In genomic region chr5:61701877-61702602, GRCh38 we compare ENCODE assay signal across 13 cellular contexts.
A peak's percentile ranks its signal among the peaks of the same experiment; 100 is the strongest.
DNase-seq lines count a peak whose midpoint lies in the region; ATAC-seq and TF ChIP-seq lines count a peak whose summit lies in the region.
"Had no signal": no experiment of that assay in that cellular context is flagged by ENCODE, and none has a peak within 500 bp of the region (broad histone marks: within the 10 kb centered on the region; RNA-seq: fewer than 3 reads in every experiment).

No MANE protein-coding gene starts in this region.

- no peak overlapping the region for H3K4me3 ChIP-seq in esophagus muscularis mucosa

- DNase-seq in esophagus muscularis mucosa (ENCODE audit: extremely low spot score): peak; percentile 64
- DNase-seq in endothelial cell (ENCODE audit: low spot score): no peak
- no peak for DNase-seq in glomerular visceral epithelial cell (ENCODE audit: extremely low spot score)
- DNase-seq in activated effector memory CD4-positive, alpha-beta T cell treated with anti-CD3 and anti-CD28 coated beads, Interleukin-2, amount 50 U/mL, for 16 hours: no peak
- no peak for DNase-seq in dedifferentiated amniotic fluid mesenchymal stem cell (ENCODE audit: extremely low spot score)
- DNase-seq: activated T-cell treated with anti-CD3 and anti-CD28 coated beads, Interleukin-2, amount 50 U/mL, for 4 hours; cortex of kidney; IMR-90; naive thymus-derived CD8-positive, alpha-beta T cell had no signal

- no peak for TF ChIP-seq EP300 in esophagus muscularis mucosa (IDR thresholded peaks at IDR 0.05)

- H3K27me3 Mint-ChIP-seq in endothelial cell (ENCODE audit: unreplicated experiment): peaks cover 2% of the 10 kb centered on the region

- 79% methylated on average over 4 of the region's 4 CpGs for WGBS in esophagus muscularis mucosa

- intact Hi-C loops in esophagus muscularis mucosa (cut with DNase I): no loop called here

- no peak for TF ChIP-seq CTCF in esophagus muscularis mucosa (IDR thresholded peaks at IDR 0.05)
- no peak for TF ChIP-seq CTCF in endothelial cell (IDR thresholded peaks at IDR 0.05; ENCODE audit: unreplicated experiment)

- no peak overlapping the region for H3K27ac ChIP-seq in esophagus muscularis mucosa (replicated peaks in 1 of 4)
- H3K27ac ChIP-seq: C4-2B had no signal

- ATAC-seq in GM18505 (IDR thresholded peaks at IDR 0.05; ENCODE audit: unreplicated experiment): peak; percentile 57
- ATAC-seq in GM21367 (IDR thresholded peaks at IDR 0.05; ENCODE audit: unreplicated experiment): peak; percentile 59
- peak; percentile 81 for ATAC-seq in HG03045 (IDR thresholded peaks at IDR 0.05; ENCODE audit: unreplicated experiment)
- ATAC-seq: naive thymus-derived CD8-positive, alpha-beta T cell had no signal

- no peaks in the 10 kb centered on the region for H3K36me3 ChIP-seq in esophagus muscularis mucosa

- H3K27me3 ChIP-seq in esophagus muscularis mucosa: no peaks in the 10 kb centered on the region

- H3K27ac Mint-ChIP-seq in endothelial cell (ENCODE audit: unreplicated experiment): no peak overlapping the region
- H3K27ac Mint-ChIP-seq: naive thymus-derived CD8-positive, alpha-beta T cell had no signal

- H3K4me3 Mint-ChIP-seq in endothelial cell (ENCODE audit: unreplicated experiment): no peak overlapping the region
- H3K4me3 Mint-ChIP-seq: activated T-cell treated with anti-CD3 and anti-CD28 coated beads, Interleukin-2, amount 50 U/mL, for 4 hours; naive thymus-derived CD8-positive, alpha-beta T cell had no signal

- no peaks in the 10 kb centered on the region for H3K36me3 Mint-ChIP-seq in endothelial cell (ENCODE audit: low read depth, unreplicated experiment)
- H3K36me3 Mint-ChIP-seq: naive thymus-derived CD8-positive, alpha-beta T cell had no signal

- no peaks in the 10 kb centered on the region for H3K4me1 ChIP-seq in esophagus muscularis mucosa

- no peak for TF ChIP-seq POLR2A in GM18505 (IDR thresholded peaks at IDR 0.05; ENCODE audit: borderline replicate concordance, extremely low read depth, insufficient read depth, insufficient read length)
- no peak for TF ChIP-seq POLR2A in esophagus muscularis mucosa (IDR thresholded peaks at IDR 0.05; ENCODE audit: low read depth)

- H3K4me1 Mint-ChIP-seq in endothelial cell (ENCODE audit: unreplicated experiment): peaks cover 58% of the 10 kb centered on the region

- H3K9me3 Mint-ChIP-seq in endothelial cell (ENCODE audit: unreplicated experiment): no peaks in the 10 kb centered on the region
- H3K9me3 Mint-ChIP-seq: activated T-cell treated with anti-CD3 and anti-CD28 coated beads, Interleukin-2, amount 50 U/mL, for 4 hours; naive thymus-derived CD8-positive, alpha-beta T cell had no signal

- H3K9me3 ChIP-seq in esophagus muscularis mucosa: no peaks in the 10 kb centered on the region
